In genomic region chrX:24277405-24277804, GRCh38 we compare ENCODE assay signal across 1 cellular context.
TF ChIP-seq lines count a peak whose summit lies in the region.

No MANE protein-coding gene starts in this region.

TF ChIP-seq in SK-N-SH, 30 proteins besides CTCF, POLR2A, EP300 and RAD21 (continued from another document):
- TF ChIP-seq, protein P1, sequence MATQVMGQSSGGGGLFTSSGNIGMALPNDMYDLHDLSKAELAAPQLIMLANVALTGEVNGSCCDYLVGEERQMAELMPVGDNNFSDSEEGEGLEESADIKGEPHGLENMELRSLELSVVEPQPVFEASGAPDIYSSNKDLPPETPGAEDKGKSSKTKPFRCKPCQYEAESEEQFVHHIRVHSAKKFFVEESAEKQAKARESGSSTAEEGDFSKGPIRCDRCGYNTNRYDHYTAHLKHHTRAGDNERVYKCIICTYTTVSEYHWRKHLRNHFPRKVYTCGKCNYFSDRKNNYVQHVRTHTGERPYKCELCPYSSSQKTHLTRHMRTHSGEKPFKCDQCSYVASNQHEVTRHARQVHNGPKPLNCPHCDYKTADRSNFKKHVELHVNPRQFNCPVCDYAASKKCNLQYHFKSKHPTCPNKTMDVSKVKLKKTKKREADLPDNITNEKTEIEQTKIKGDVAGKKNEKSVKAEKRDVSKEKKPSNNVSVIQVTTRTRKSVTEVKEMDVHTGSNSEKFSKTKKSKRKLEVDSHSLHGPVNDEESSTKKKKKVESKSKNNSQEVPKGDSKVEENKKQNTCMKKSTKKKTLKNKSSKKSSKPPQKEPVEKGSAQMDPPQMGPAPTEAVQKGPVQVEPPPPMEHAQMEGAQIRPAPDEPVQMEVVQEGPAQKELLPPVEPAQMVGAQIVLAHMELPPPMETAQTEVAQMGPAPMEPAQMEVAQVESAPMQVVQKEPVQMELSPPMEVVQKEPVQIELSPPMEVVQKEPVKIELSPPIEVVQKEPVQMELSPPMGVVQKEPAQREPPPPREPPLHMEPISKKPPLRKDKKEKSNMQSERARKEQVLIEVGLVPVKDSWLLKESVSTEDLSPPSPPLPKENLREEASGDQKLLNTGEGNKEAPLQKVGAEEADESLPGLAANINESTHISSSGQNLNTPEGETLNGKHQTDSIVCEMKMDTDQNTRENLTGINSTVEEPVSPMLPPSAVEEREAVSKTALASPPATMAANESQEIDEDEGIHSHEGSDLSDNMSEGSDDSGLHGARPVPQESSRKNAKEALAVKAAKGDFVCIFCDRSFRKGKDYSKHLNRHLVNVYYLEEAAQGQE (IDR thresholded peaks at IDR 0.05; ENCODE audit: low read depth, low read length), result no peak
- TF ChIP-seq, protein P2, sequence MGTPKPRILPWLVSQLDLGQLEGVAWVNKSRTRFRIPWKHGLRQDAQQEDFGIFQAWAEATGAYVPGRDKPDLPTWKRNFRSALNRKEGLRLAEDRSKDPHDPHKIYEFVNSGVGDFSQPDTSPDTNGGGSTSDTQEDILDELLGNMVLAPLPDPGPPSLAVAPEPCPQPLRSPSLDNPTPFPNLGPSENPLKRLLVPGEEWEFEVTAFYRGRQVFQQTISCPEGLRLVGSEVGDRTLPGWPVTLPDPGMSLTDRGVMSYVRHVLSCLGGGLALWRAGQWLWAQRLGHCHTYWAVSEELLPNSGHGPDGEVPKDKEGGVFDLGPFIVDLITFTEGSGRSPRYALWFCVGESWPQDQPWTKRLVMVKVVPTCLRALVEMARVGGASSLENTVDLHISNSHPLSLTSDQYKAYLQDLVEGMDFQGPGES (IDR thresholded peaks at IDR 0.05; ENCODE audit: low read depth, low read length), result no peak
- TF ChIP-seq EZH2phosphoT487 (IDR thresholded peaks at IDR 0.05; ENCODE audit: borderline replicate concordance, low read depth) (no peak), GABPA (IDR thresholded peaks at IDR 0.05; ENCODE audit: low read depth) (no peak), SIN3A (IDR thresholded peaks at IDR 0.05; ENCODE audit: borderline replicate concordance, low read depth, low read length) (no peak), CHD2 (IDR thresholded peaks at IDR 0.05; ENCODE audit: low read length, partially characterized antibody) (no peak)
